8 cellular contexts compared by ENCODE assay signal in the genomic region with DNA sequence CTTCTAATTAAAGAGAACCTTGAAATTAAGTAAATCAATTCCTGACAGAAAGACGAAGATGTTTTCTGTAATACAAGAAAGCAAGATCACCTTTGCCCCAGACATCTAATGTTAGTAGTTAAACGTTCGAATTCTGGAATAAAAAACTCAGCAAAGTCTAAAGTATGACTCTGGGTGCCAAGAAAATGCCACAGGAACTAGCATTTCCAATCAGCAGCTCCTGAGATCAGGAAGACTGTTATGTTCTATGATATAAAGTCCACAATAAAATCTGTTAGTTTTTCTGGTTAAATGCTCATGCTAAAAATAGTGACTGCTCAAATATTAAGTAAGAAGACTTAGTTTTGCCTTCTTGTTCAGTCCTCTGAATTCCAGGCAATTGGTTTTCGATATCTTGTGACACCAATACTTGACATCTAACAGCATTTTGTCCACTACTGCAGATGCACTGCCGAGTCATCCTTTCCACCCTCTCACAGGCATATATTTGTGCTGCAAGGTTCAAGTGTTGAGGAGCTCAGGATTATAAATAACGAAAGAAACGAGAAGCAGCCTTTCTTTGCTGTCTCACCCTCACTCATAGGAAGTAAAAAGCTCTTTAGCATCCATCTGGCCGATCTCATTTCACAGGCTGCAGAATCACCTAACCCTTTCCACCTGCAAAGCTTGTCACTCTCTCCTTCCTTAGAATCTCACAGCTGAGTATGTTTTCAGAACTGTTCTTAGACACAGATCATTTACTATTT. TPM values are rescaled to one million over a fixed set of nuclear protein-coding genes. Genes with fewer than 3 reads are reported as not detected.
A peak's percentile ranks its signal among the peaks of the same experiment; 100 is the strongest.
DNase-seq lines count a peak whose midpoint lies in the region; ATAC-seq and TF ChIP-seq lines count a peak whose summit lies in the region.

No MANE protein-coding gene starts in this region.

- TF ChIP-seq POLR2A in suprapubic skin (IDR thresholded peaks at IDR 0.05) = no peak

- peaks cover 99% of the 10 kb centered on the region for H3K4me1 ChIP-seq in left ventricle myocardium inferior
- H3K4me1 ChIP-seq in right atrium auricular region = peaks cover 0 to 99% of the 10 kb centered on the region in 2 donors
- peaks cover 68% of the 10 kb centered on the region for H3K4me1 ChIP-seq in suprapubic skin

- intact Hi-C loops in left ventricle myocardium inferior (cut with micrococcal nuclease) = no loop called here
- intact Hi-C loops in Right ventricle myocardium inferior (cut with DNase I) = no loop called here

- DNase-seq in left ventricle myocardium inferior = no peak
- no peak for DNase-seq in Right ventricle myocardium inferior (ENCODE audit: missing footprints)
- DNase-seq in right atrium auricular region (ENCODE audit: low spot score) = no peak
- DNase-seq in suprapubic skin (ENCODE audit: low spot score in 2 of 2) = no peak
- DNase-seq in 8988T = no peak
- DNase-seq in GOT3 (lab: John Stamatoyannopoulos, UW) = no peak

- TF ChIP-seq CTCF in left ventricle myocardium inferior (IDR thresholded peaks at IDR 0.05; ENCODE audit: borderline replicate concordance) (no peak), right atrium auricular region (IDR thresholded peaks at IDR 0.05) (no peak), suprapubic skin (IDR thresholded peaks at IDR 0.05) (no peak)

- WGBS in suprapubic skin = 38% methylated on average over 8 of the region's 8 CpGs

- TF ChIP-seq EP300 in suprapubic skin (IDR thresholded peaks at IDR 0.05) = no peak

- H3K9me3 ChIP-seq in left ventricle myocardium inferior (replicated peaks) = no peaks in the 10 kb centered on the region
- H3K9me3 ChIP-seq in right atrium auricular region = no peaks in the 10 kb centered on the region
- no peaks in the 10 kb centered on the region for H3K9me3 ChIP-seq in suprapubic skin

- ATAC-seq in Right ventricle myocardium inferior = no peak
- peak; percentile 19 for ATAC-seq in SK-N-SH treated with all-trans-retinoic acid at 6 μM for 48 hours
- ATAC-seq in HG03469 (IDR thresholded peaks at IDR 0.05; ENCODE audit: unreplicated experiment) = no peak

- no peaks in the 10 kb centered on the region for H3K27me3 ChIP-seq in left ventricle myocardium inferior (ENCODE audit: low read depth)
- H3K27me3 ChIP-seq in right atrium auricular region = no peaks in the 10 kb centered on the region
- H3K27me3 ChIP-seq in suprapubic skin = no peaks in the 10 kb centered on the region

- H3K36me3 ChIP-seq in left ventricle myocardium inferior (peaks cover 33% of the 10 kb centered on the region), right atrium auricular region (peaks cover 26% of the 10 kb centered on the region), suprapubic skin (peaks cover 15% of the 10 kb centered on the region)

- H3K4me3 ChIP-seq in left ventricle myocardium inferior (peak overlapping the region; percentile 46), right atrium auricular region (peak overlapping the region in 1 of 2 donors; percentile 5), suprapubic skin (peak overlapping the region; percentile 6)

- H3K27ac ChIP-seq in left ventricle myocardium inferior (replicated peaks) (peak overlapping the region; percentile 94), right atrium auricular region (peak overlapping the region; percentile 86 to 92), suprapubic skin (peak overlapping the region; percentile 86)

TF ChIP-seq in SK-N-SH treated with all-trans-retinoic acid at 6 μM for 48 hours, 23 proteins besides CTCF, POLR2A, EP300 and RAD21:
- TF ChIP-seq SNAI2 (CRISPR knock-in tag; IDR thresholded peaks at IDR 0.05) (peak; percentile 26; the same call in 1 of the 2 replicates), ZFP3 (CRISPR knock-in tag; IDR thresholded peaks at IDR 0.05) (0 out of 2 replicates have a peak, but pooled peaks have one; percentile 15), RARB (CRISPR knock-in tag; IDR thresholded peaks at IDR 0.05) (no peak), PPARA (CRISPR knock-in tag; IDR thresholded peaks at IDR 0.05; ENCODE audit: borderline replicate concordance) (no peak), TOX (CRISPR knock-in tag; IDR thresholded peaks at IDR 0.05; ENCODE audit: borderline replicate concordance) (no peak), BACH2 (CRISPR knock-in tag; IDR thresholded peaks at IDR 0.05; ENCODE audit: borderline replicate concordance) (no peak)

RNA-seq across cellular contexts. Expression of gene SSH1, which starts 32.0 kb away (rescaled TPM):
- total RNA-seq in left ventricle myocardium inferior = 30.1 TPM
- 30.1 TPM for total RNA-seq in Right ventricle myocardium inferior
- 10 to 100 TPM; 22.0 to 25.9 TPM for total RNA-seq in right atrium auricular region
- total RNA-seq in suprapubic skin = 10 to 100 TPM; 11.2 to 26.0 (median 15.8) TPM

RNA-seq across cellular contexts. Expression of gene DAO, which starts 54.5 kb away (rescaled TPM):
- total RNA-seq in left ventricle myocardium inferior (not detected), Right ventricle myocardium inferior (not detected), right atrium auricular region (not detected), suprapubic skin (not detected)
